23 cellular contexts compared by ENCODE assay signal in the genomic region with DNA sequence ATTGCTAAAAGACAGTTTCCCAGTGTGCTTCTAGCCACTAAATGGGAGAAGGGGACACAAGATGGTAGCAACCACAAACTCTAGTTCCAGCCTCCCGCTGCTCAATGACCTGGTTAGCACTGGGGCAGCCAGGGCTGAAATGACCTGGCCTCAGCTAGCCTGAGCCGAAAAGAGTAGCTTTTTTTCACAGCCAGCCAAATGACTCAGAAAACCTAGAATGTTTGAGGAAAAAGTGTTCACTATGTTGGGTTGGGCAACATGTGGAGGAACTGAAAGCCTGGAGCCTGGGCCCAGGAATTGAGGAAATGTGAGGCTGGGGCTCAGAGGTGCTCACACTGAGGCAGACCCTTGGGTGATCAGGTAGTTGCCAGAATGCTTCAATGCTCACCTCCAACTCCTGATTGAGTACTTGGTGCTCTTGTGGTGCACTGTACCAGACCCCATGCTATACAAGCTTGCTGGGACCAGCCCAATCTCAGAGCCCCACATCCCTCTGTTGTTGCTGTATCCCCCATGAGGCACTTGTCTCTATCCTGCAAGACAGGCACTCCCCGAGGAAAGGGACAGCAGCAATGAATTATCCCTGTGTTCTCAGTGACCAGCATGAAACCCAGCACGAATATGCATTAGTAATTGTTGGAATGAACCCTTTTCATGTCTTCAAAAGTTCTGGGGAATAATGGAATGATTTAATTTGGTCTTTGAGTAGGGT.
A peak's percentile ranks its signal among the peaks of the same experiment; 100 is the strongest.
DNase-seq lines count a peak whose midpoint lies in the region; ATAC-seq, FAIRE-seq and TF ChIP-seq lines count a peak whose summit lies in the region.
"Had no signal": no experiment of that assay in that cellular context is flagged by ENCODE, and none has a peak within 500 bp of the region (broad histone marks: within the 10 kb centered on the region; RNA-seq: fewer than 3 reads in every experiment).

No MANE protein-coding gene starts in this region.

- DNase-seq in ELR (ENCODE audit: low read depth) (peak; percentile 29), WTC11 (ENCODE audit: low spot score) (no peak), left lobe of liver (ENCODE audit: low spot score) (no peak), kidney (no peak)
- DNase-seq in stimulated activated CD8-positive, alpha-beta memory T cell treated with anti-CD3 and anti-CD28 coated beads, Interleukin-4, amount 100 ng/mL, for 48 hours: no peak
- DNase-seq: ACHN; CD4-positive, alpha-beta T cell; DMS79 treated with DMSO at 0.1 percent for 48 hours; GDM1; H7; NCI-H1092 treated with DMSO at 0.1 percent for 48 hours; NCI-H1694; NCI-H2107; NCI-H226; NCI-H69; NK-92 treated with Interleukin-12 subunit alpha and Interleukin-12 subunit beta, amount 100 ng/mL, for 24 hours had no signal

- intact Hi-C loops in kidney (cut with DNase I): no loop called here

- H3K27ac ChIP-seq in HUES48 (ENCODE audit: low read depth, low read length): peak overlapping the region; percentile 31
- no peak overlapping the region for H3K27ac ChIP-seq in kidney (ENCODE audit: low read depth in 2 of 2, low read length in 2 of 2)

- no peak overlapping the region for H3K4me3 Mint-ChIP-seq in WTC11
- H3K4me3 Mint-ChIP-seq: CD4-positive, alpha-beta T cell; IgD-negative memory B cell had no signal

- peaks cover 41% of the 10 kb centered on the region for H3K4me1 Mint-ChIP-seq in WTC11

- no peak overlapping the region for H3K27ac Mint-ChIP-seq in WTC11
- H3K27ac Mint-ChIP-seq: CD4-positive, alpha-beta T cell had no signal

- ATAC-seq in WTC11: peak; percentile 70
- peak; percentile 11 for ATAC-seq in left lobe of liver
- ATAC-seq in SK-N-SH treated with all-trans-retinoic acid at 6 μM for 48 hours: no peak
- ATAC-seq in GM21390 (IDR thresholded peaks at IDR 0.05; ENCODE audit: unreplicated experiment): no peak
- ATAC-seq: Panc1, Right ventricle myocardium inferior had no signal

- TF ChIP-seq CTCF in WTC11 (IDR thresholded peaks at IDR 0.05) (no peak), kidney (IDR thresholded peaks at IDR 0.05; ENCODE audit: borderline replicate concordance, extremely low read depth, insufficient read depth) (no peak)

- no peak overlapping the region for H3K9ac ChIP-seq in HUES48 (ENCODE audit: low read depth, low read length)
- no peak overlapping the region for H3K9ac ChIP-seq in kidney (ENCODE audit: low read length in 2 of 2)

- CTCF ChIA-PET in WTC11 (lab: Charles Lee): no interaction called here

- H3K9me3 ChIP-seq in HUES48 (ENCODE audit: control insufficient read depth, insufficient read depth, low read length) (no peaks in the 10 kb centered on the region), kidney (ENCODE audit: control insufficient read depth in 1 of 2, low read length in 2 of 2) (peaks cover 5 to 6% of the 10 kb centered on the region in 2 donors)

- peaks cover 28% of the 10 kb centered on the region for H3K36me3 Mint-ChIP-seq in WTC11

- H3K36me3 ChIP-seq in HUES48 (ENCODE audit: control insufficient read depth, insufficient read depth, low read length): peaks cover 12% of the 10 kb centered on the region
- H3K36me3 ChIP-seq in kidney (ENCODE audit: control insufficient read depth in 1 of 2, insufficient read depth in 2 of 2, low read length in 2 of 2): peaks cover 3 to 10% of the 10 kb centered on the region in 2 donors

- H3K9me3 Mint-ChIP-seq in WTC11: peaks cover 7% of the 10 kb centered on the region

- H3K27me3 Mint-ChIP-seq in WTC11 (ENCODE audit: low read depth): no peaks in the 10 kb centered on the region
- H3K27me3 Mint-ChIP-seq: CD4-positive, alpha-beta T cell; IgD-negative memory B cell had no signal

- H3K27me3 ChIP-seq in HUES48 (ENCODE audit: control insufficient read depth, insufficient read depth, low read length): no peaks in the 10 kb centered on the region

- POLR2A ChIA-PET in WTC11 (lab: Charles Lee): no interaction called here

- no peak for FAIRE-seq in kidney (lab: Jason Lieb, UNC)
- FAIRE-seq: GM12892 had no signal

- H3K4me3 ChIP-seq in HUES48 (ENCODE audit: low read depth, low read length): no peak overlapping the region
- H3K4me3 ChIP-seq in kidney (ENCODE audit: low read length in 2 of 2): no peak overlapping the region

- peaks cover 25% of the 10 kb centered on the region for H3K4me1 ChIP-seq in HUES48 (ENCODE audit: control insufficient read depth, insufficient read depth, low read length)
- H3K4me1 ChIP-seq in kidney (ENCODE audit: control insufficient read depth in 1 of 2, insufficient read depth in 1 of 2, low read depth in 1 of 2, low read length in 2 of 2): no peaks in the 10 kb centered on the region

TF ChIP-seq in WTC11, 78 proteins besides CTCF, POLR2A, EP300 and RAD21 (continues in another document):
- TF ChIP-seq ZNF396 (CRISPR knock-in tag; IDR thresholded peaks at IDR 0.05; ENCODE audit: borderline replicate concordance) (no peak), PREB (CRISPR knock-in tag; IDR thresholded peaks at IDR 0.05; ENCODE audit: borderline replicate concordance) (no peak)
- TF ChIP-seq, protein P1, sequence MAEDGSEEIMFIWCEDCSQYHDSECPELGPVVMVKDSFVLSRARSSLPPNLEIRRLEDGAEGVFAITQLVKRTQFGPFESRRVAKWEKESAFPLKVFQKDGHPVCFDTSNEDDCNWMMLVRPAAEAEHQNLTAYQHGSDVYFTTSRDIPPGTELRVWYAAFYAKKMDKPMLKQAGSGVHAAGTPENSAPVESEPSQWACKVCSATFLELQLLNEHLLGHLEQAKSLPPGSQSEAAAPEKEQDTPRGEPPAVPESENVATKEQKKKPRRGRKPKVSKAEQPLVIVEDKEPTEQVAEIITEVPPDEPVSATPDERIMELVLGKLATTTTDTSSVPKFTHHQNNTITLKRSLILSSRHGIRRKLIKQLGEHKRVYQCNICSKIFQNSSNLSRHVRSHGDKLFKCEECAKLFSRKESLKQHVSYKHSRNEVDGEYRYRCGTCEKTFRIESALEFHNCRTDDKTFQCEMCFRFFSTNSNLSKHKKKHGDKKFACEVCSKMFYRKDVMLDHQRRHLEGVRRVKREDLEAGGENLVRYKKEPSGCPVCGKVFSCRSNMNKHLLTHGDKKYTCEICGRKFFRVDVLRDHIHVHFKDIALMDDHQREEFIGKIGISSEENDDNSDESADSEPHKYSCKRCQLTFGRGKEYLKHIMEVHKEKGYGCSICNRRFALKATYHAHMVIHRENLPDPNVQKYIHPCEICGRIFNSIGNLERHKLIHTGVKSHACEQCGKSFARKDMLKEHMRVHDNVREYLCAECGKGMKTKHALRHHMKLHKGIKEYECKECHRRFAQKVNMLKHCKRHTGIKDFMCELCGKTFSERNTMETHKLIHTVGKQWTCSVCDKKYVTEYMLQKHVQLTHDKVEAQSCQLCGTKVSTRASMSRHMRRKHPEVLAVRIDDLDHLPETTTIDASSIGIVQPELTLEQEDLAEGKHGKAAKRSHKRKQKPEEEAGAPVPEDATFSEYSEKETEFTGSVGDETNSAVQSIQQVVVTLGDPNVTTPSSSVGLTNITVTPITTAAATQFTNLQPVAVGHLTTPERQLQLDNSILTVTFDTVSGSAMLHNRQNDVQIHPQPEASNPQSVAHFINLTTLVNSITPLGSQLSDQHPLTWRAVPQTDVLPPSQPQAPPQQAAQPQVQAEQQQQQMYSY (CRISPR knock-in tag; IDR thresholded peaks at IDR 0.05): peak; percentile 57; the same call in 1 of the 2 replicates

TF ChIP-seq in SK-N-SH treated with all-trans-retinoic acid at 6 μM for 48 hours, 23 proteins besides CTCF, POLR2A, EP300 and RAD21:
- no peak for TF ChIP-seq BACH2 (CRISPR knock-in tag; IDR thresholded peaks at IDR 0.05; ENCODE audit: borderline replicate concordance)
- TF ChIP-seq ISL1 (CRISPR knock-in tag; IDR thresholded peaks at IDR 0.05): no peak
- no peak for TF ChIP-seq GLIS3 (CRISPR knock-in tag; IDR thresholded peaks at IDR 0.05)
- TF ChIP-seq ZNF565 (CRISPR knock-in tag; conservative IDR thresholded peaks at IDR 0.05; ENCODE audit: low read depth): no peak
- TF ChIP-seq TSHZ2 (CRISPR knock-in tag; IDR thresholded peaks at IDR 0.05): no peak
- no peak for TF ChIP-seq OSR1 (CRISPR knock-in tag; IDR thresholded peaks at IDR 0.05)

Comparison
In these comparisons a context has a peak if more than half of its experiments do, and no peak if none do; other contexts are left out.
1. ATAC-seq: peak in WTC11 (single experiment) and left lobe of liver (single experiment); none in SK-N-SH treated with all-trans-retinoic acid at 6 μM for 48 hours (single experiment) and GM21390 (single experiment).